ENCODE assay signal across 8 cellular contexts in the genomic region with DNA sequence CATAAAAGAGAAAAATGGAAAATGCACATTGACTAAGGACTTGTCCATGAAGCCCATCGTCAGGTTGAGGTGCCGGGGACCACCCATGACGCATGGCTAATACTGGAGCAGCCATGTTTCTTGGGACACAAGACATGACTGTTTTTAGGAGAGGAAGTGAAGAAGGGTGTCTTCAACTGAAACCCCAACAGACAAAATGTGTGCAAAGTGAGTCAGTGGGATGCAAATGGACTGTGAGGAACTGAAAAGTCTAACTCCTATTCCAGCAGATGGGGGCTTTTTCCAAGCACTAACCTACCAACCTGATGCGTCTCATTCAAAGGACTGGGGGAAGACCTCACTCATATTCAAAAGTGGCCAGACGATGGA.
DNase-seq lines count a peak whose midpoint lies in the region; ATAC-seq, FAIRE-seq and TF ChIP-seq lines count a peak whose summit lies in the region.

No MANE protein-coding gene starts in this region.

- no peak overlapping the region for H3K27ac ChIP-seq in right atrium auricular region

- H3K27me3 Mint-ChIP-seq in effector memory CD8-positive, alpha-beta T cell = no peaks in the 10 kb centered on the region
- H3K27me3 Mint-ChIP-seq in glutamatergic neuron (ENCODE audit: unreplicated experiment) = no peaks in the 10 kb centered on the region

- peaks cover 36 to 44% of the 10 kb centered on the region in 2 donors for H3K4me1 Mint-ChIP-seq in effector memory CD8-positive, alpha-beta T cell (ENCODE audit: low read depth in 2 of 2)
- no peaks in the 10 kb centered on the region for H3K4me1 Mint-ChIP-seq in glutamatergic neuron (ENCODE audit: low read depth, unreplicated experiment)

- no peaks in the 10 kb centered on the region for H3K4me1 ChIP-seq in right atrium auricular region

- H3K9me3 ChIP-seq in right atrium auricular region = peaks cover 0 to 8% of the 10 kb centered on the region in 2 donors

- no peaks in the 10 kb centered on the region for H3K36me3 ChIP-seq in right atrium auricular region

- peak; percentile 17 for DNase-seq in GM12892 (ENCODE audit: insufficient read length)
- no peak for DNase-seq in effector memory CD8-positive, alpha-beta T cell
- DNase-seq in right atrium auricular region (ENCODE audit: low spot score) = no peak
- no peak for DNase-seq in islet precursor cell
- no peak for DNase-seq in pons (ENCODE audit: low spot score)
- DNase-seq in glutamatergic neuron = no peak

- H3K4me3 Mint-ChIP-seq in effector memory CD8-positive, alpha-beta T cell = peak overlapping the region; percentile 40 to 65
- no peak overlapping the region for H3K4me3 Mint-ChIP-seq in glutamatergic neuron (ENCODE audit: unreplicated experiment)

- H3K36me3 Mint-ChIP-seq in effector memory CD8-positive, alpha-beta T cell (ENCODE audit: insufficient read depth) = no peaks in the 10 kb centered on the region
- no peaks in the 10 kb centered on the region for H3K36me3 Mint-ChIP-seq in glutamatergic neuron (ENCODE audit: unreplicated experiment)

- H3K9me3 Mint-ChIP-seq in effector memory CD8-positive, alpha-beta T cell = peaks cover 0 to 2% of the 10 kb centered on the region in 2 donors
- H3K9me3 Mint-ChIP-seq in glutamatergic neuron (ENCODE audit: unreplicated experiment) = peaks cover 2% of the 10 kb centered on the region

- no peak overlapping the region for H3K4me3 ChIP-seq in right atrium auricular region

- ATAC-seq in GM19468 (IDR thresholded peaks at IDR 0.05; ENCODE audit: extremely low read depth, unreplicated experiment) (peak; percentile 31), HG03442 (IDR thresholded peaks at IDR 0.05; ENCODE audit: unreplicated experiment) (peak; percentile 55)
- ATAC-seq in effector memory CD8-positive, alpha-beta T cell (replicated peaks) = no peak

- no peak for TF ChIP-seq POLR2A in GM12892 (IDR thresholded peaks at IDR 0.05; ENCODE audit: low read depth, low read length)

- no peaks in the 10 kb centered on the region for H3K27me3 ChIP-seq in right atrium auricular region

- peak overlapping the region; percentile 71 to 90 for H3K27ac Mint-ChIP-seq in effector memory CD8-positive, alpha-beta T cell
- H3K27ac Mint-ChIP-seq in glutamatergic neuron (ENCODE audit: unreplicated experiment) = no peak overlapping the region

- TF ChIP-seq CTCF in right atrium auricular region (IDR thresholded peaks at IDR 0.05) = no peak
- no peak for TF ChIP-seq CTCF in glutamatergic neuron (IDR thresholded peaks at IDR 0.05; ENCODE audit: partially characterized antibody, unreplicated experiment)

- no peak for FAIRE-seq in GM12892 (lab: Jason Lieb, UNC)
